1 cellular context compared by ENCODE assay signal in genomic region chr17:74748279-74748528, GRCh38.
A peak's percentile ranks its signal among the peaks of the same experiment; 100 is the strongest.
TF ChIP-seq lines count a peak whose summit lies in the region.

No MANE protein-coding gene starts in this region.

TF ChIP-seq in HepG2, 621 proteins besides CTCF, POLR2A, EP300 and RAD21 (continued from another document and continues in another):
- no peak for TF ChIP-seq USF2 (IDR thresholded peaks at IDR 0.05; ENCODE audit: low read depth, low read length)
- TF ChIP-seq USF2 (CRISPR knock-in tag; IDR thresholded peaks at IDR 0.05; ENCODE audit: borderline replicate concordance): no peak
- no peak for TF ChIP-seq ZFP41 (CRISPR knock-in tag; IDR thresholded peaks at IDR 0.05; ENCODE audit: borderline replicate concordance)
- 0 out of 2 replicates have a peak, but pooled peaks have one; percentile 9 for TF ChIP-seq ZBTB3 (CRISPR knock-in tag; IDR thresholded peaks at IDR 0.05; ENCODE audit: borderline replicate concordance, low read depth)
- TF ChIP-seq SMC3 (IDR thresholded peaks at IDR 0.05; ENCODE audit: low read length): no peak
- TF ChIP-seq IKZF1 (IDR thresholded peaks at IDR 0.05): no peak
- no peak for TF ChIP-seq SATB2 (CRISPR knock-in tag; IDR thresholded peaks at IDR 0.05)
- no peak for TF ChIP-seq TIGD3 (CRISPR knock-in tag; IDR thresholded peaks at IDR 0.05; ENCODE audit: borderline replicate concordance)
- TF ChIP-seq ARHGAP35 (CRISPR knock-in tag; IDR thresholded peaks at IDR 0.05; ENCODE audit: borderline replicate concordance): no peak
- TF ChIP-seq ZNF296 (CRISPR knock-in tag; conservative IDR thresholded peaks at IDR 0.05): no peak
- no peak for TF ChIP-seq ZNF414 (CRISPR knock-in tag; IDR thresholded peaks at IDR 0.05)
- no peak for TF ChIP-seq ZNF749 (CRISPR knock-in tag; IDR thresholded peaks at IDR 0.05; ENCODE audit: borderline replicate concordance)
- peak; percentile 27; the same call in 1 of the 2 replicates for TF ChIP-seq PHF8 (CRISPR knock-in tag; IDR thresholded peaks at IDR 0.05)
- no peak; the same call in 1 of the 2 replicates for TF ChIP-seq ZFP91 (CRISPR knock-in tag; IDR thresholded peaks at IDR 0.05; ENCODE audit: borderline replicate concordance)
- TF ChIP-seq ZNF446 (CRISPR knock-in tag; IDR thresholded peaks at IDR 0.05): no peak
- no peak for TF ChIP-seq ZNF746 (CRISPR knock-in tag; IDR thresholded peaks at IDR 0.05)
- TF ChIP-seq ZSCAN20 (CRISPR knock-in tag; IDR thresholded peaks at IDR 0.05; ENCODE audit: borderline replicate concordance): no peak
- TF ChIP-seq, protein P1, sequence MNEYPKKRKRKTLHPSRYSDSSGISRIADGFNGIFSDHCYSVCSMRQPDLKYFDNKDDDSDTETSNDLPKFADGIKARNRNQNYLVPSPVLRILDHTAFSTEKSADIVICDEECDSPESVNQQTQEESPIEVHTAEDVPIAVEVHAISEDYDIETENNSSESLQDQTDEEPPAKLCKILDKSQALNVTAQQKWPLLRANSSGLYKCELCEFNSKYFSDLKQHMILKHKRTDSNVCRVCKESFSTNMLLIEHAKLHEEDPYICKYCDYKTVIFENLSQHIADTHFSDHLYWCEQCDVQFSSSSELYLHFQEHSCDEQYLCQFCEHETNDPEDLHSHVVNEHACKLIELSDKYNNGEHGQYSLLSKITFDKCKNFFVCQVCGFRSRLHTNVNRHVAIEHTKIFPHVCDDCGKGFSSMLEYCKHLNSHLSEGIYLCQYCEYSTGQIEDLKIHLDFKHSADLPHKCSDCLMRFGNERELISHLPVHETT (CRISPR knock-in tag; conservative IDR thresholded peaks at IDR 0.05): no peak; the same call in 1 of the 2 replicates
- TF ChIP-seq, protein P2, sequence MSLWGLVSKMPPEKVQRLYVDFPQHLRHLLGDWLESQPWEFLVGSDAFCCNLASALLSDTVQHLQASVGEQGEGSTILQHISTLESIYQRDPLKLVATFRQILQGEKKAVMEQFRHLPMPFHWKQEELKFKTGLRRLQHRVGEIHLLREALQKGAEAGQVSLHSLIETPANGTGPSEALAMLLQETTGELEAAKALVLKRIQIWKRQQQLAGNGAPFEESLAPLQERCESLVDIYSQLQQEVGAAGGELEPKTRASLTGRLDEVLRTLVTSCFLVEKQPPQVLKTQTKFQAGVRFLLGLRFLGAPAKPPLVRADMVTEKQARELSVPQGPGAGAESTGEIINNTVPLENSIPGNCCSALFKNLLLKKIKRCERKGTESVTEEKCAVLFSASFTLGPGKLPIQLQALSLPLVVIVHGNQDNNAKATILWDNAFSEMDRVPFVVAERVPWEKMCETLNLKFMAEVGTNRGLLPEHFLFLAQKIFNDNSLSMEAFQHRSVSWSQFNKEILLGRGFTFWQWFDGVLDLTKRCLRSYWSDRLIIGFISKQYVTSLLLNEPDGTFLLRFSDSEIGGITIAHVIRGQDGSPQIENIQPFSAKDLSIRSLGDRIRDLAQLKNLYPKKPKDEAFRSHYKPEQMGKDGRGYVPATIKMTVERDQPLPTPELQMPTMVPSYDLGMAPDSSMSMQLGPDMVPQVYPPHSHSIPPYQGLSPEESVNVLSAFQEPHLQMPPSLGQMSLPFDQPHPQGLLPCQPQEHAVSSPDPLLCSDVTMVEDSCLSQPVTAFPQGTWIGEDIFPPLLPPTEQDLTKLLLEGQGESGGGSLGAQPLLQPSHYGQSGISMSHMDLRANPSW (CRISPR knock-in tag; IDR thresholded peaks at IDR 0.05; ENCODE audit: borderline replicate concordance): no peak
- TF ChIP-seq, protein P3, sequence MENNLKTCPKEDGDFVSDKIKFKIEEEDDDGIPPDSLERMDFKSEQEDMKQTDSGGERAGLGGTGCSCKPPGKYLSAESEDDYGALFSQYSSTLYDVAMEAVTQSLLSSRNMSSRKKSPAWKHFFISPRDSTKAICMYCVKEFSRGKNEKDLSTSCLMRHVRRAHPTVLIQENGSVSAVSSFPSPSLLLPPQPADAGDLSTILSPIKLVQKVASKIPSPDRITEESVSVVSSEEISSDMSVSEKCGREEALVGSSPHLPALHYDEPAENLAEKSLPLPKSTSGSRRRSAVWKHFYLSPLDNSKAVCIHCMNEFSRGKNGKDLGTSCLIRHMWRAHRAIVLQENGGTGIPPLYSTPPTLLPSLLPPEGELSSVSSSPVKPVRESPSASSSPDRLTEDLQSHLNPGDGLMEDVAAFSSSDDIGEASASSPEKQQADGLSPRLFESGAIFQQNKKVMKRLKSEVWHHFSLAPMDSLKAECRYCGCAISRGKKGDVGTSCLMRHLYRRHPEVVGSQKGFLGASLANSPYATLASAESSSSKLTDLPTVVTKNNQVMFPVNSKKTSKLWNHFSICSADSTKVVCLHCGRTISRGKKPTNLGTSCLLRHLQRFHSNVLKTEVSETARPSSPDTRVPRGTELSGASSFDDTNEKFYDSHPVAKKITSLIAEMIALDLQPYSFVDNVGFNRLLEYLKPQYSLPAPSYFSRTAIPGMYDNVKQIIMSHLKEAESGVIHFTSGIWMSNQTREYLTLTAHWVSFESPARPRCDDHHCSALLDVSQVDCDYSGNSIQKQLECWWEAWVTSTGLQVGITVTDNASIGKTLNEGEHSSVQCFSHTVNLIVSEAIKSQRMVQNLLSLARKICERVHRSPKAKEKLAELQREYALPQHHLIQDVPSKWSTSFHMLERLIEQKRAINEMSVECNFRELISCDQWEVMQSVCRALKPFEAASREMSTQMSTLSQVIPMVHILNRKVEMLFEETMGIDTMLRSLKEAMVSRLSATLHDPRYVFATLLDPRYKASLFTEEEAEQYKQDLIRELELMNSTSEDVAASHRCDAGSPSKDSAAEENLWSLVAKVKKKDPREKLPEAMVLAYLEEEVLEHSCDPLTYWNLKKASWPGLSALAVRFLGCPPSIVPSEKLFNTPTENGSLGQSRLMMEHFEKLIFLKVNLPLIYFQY (CRISPR knock-in tag; IDR thresholded peaks at IDR 0.05; ENCODE audit: borderline replicate concordance): no peak
- TF ChIP-seq MXI1 (IDR thresholded peaks at IDR 0.05; ENCODE audit: borderline replicate concordance, low read depth, low read length): no peak; the same call in 2 of the 3 replicates
- no peak for TF ChIP-seq ZNF589 (CRISPR knock-in tag; conservative IDR thresholded peaks at IDR 0.05)
- no peak for TF ChIP-seq RFXANK (CRISPR knock-in tag; IDR thresholded peaks at IDR 0.05)
- no peak for TF ChIP-seq HOXA3 (CRISPR knock-in tag; IDR thresholded peaks at IDR 0.05)
- TF ChIP-seq EHMT2 (IDR thresholded peaks at IDR 0.05; ENCODE audit: borderline replicate concordance, low read depth, low read length): no peak
- TF ChIP-seq, protein P4, sequence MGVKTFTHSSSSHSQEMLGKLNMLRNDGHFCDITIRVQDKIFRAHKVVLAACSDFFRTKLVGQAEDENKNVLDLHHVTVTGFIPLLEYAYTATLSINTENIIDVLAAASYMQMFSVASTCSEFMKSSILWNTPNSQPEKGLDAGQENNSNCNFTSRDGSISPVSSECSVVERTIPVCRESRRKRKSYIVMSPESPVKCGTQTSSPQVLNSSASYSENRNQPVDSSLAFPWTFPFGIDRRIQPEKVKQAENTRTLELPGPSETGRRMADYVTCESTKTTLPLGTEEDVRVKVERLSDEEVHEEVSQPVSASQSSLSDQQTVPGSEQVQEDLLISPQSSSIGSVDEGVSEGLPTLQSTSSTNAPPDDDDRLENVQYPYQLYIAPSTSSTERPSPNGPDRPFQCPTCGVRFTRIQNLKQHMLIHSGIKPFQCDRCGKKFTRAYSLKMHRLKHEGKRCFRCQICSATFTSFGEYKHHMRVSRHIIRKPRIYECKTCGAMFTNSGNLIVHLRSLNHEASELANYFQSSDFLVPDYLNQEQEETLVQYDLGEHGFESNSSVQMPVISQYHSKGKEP (CRISPR knock-in tag; IDR thresholded peaks at IDR 0.05): no peak
- TF ChIP-seq CAMTA2 (CRISPR knock-in tag; IDR thresholded peaks at IDR 0.05; ENCODE audit: borderline replicate concordance): no peak
- no peak for TF ChIP-seq ZNF747 (CRISPR knock-in tag; IDR thresholded peaks at IDR 0.05; ENCODE audit: borderline replicate concordance)
- no peak for TF ChIP-seq ZNF737 (CRISPR knock-in tag; IDR thresholded peaks at IDR 0.05; ENCODE audit: borderline replicate concordance)
- no peak; the same call in 1 of the 2 replicates for TF ChIP-seq ZBTB25 (CRISPR knock-in tag; IDR thresholded peaks at IDR 0.05)
- TF ChIP-seq BORCS8-MEF2B (CRISPR knock-in tag; IDR thresholded peaks at IDR 0.05): no peak
- no peak for TF ChIP-seq ZBTB38 (CRISPR knock-in tag; IDR thresholded peaks at IDR 0.05)
- TF ChIP-seq ZSCAN5A (CRISPR knock-in tag; IDR thresholded peaks at IDR 0.05; ENCODE audit: borderline replicate concordance): no peak
- TF ChIP-seq CBX1 (IDR thresholded peaks at IDR 0.05; ENCODE audit: low read depth): no peak
- no peak for TF ChIP-seq PRPF4 (IDR thresholded peaks at IDR 0.05; ENCODE audit: low read depth, low read length, poor library complexity, severe bottlenecking)
- 0 out of 2 replicates have a peak, but pooled peaks have one; percentile 4 for TF ChIP-seq ZNF292 (CRISPR knock-in tag; IDR thresholded peaks at IDR 0.05; ENCODE audit: borderline replicate concordance, low read depth)
- TF ChIP-seq AKAP8 (CRISPR knock-in tag; IDR thresholded peaks at IDR 0.05): no peak
- TF ChIP-seq ETS1 (CRISPR knock-in tag; IDR thresholded peaks at IDR 0.05): no peak
- TF ChIP-seq GATAD1 (CRISPR knock-in tag; IDR thresholded peaks at IDR 0.05): no peak; the same call in 1 of the 2 replicates
